Comparison of ENCODE assay signal across 1 cellular context in the genomic region with DNA sequence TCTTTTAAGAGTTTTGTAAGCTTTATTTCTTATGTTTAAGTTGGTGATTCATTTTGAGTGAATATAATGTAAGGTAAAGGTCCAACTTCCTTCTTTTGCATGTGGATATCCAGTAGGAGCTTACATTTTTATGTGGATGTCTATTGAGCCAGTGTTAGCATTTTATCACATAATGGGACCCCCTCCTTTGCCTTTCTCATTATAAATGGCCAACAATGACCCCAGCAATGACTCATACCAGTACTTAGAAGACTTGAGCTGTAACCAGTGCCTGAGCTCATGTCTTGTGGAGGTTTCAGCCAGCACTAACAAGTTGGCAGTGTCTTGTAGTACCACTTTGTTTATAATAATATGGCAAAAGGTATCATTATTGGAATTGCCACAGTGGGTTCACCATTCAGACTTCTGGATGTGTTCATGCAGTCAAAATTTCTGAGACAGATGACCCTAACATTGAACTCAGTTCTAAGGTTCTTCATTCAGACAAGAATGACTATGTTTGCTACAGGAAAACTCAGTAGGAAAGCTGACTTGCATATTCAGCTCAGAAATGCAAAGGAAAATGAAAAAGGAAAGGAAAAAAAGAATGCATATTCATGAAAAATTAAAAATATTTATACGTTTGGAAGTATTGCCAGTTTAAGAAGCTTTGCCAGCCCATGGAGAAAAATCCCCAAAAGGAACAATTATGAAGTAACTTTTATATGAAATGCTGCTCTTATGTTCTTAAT.
TF ChIP-seq lines count a peak whose summit lies in the region.

No MANE protein-coding gene starts in this region.

TF ChIP-seq in K562, 482 proteins besides CTCF, POLR2A, EP300 and RAD21:
- no peak for TF ChIP-seq MAZ (CRISPR knock-in tag; conservative IDR thresholded peaks at IDR 0.05 in 1 of 2, IDR thresholded peaks at IDR 0.05 in 1 of 2)
- TF ChIP-seq, protein P1, sequence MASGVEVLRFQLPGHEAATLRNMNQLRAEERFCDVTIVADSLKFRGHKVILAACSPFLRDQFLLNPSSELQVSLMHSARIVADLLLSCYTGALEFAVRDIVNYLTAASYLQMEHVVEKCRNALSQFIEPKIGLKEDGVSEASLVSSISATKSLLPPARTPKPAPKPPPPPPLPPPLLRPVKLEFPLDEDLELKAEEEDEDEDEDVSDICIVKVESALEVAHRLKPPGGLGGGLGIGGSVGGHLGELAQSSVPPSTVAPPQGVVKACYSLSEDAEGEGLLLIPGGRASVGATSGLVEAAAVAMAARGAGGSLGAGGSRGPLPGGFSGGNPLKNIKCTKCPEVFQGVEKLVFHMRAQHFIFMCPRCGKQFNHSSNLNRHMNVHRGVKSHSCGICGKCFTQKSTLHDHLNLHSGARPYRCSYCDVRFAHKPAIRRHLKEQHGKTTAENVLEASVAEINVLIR (CRISPR knock-in tag; IDR thresholded peaks at IDR 0.05): no peak
- TF ChIP-seq, protein P2, sequence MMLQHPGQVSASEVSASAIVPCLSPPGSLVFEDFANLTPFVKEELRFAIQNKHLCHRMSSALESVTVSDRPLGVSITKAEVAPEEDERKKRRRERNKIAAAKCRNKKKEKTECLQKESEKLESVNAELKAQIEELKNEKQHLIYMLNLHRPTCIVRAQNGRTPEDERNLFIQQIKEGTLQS (IDR thresholded peaks at IDR 0.05): peak; percentile 25; the same call in 1 of the 2 replicates
- TF ChIP-seq, protein P2 (CRISPR knock-in tag; conservative IDR thresholded peaks at IDR 0.05): no peak
- 0 out of 2 replicates have a peak, but pooled peaks have one; percentile 6 for TF ChIP-seq MAFF (IDR thresholded peaks at IDR 0.05; ENCODE audit: low read length)
- TF ChIP-seq, protein P3, sequence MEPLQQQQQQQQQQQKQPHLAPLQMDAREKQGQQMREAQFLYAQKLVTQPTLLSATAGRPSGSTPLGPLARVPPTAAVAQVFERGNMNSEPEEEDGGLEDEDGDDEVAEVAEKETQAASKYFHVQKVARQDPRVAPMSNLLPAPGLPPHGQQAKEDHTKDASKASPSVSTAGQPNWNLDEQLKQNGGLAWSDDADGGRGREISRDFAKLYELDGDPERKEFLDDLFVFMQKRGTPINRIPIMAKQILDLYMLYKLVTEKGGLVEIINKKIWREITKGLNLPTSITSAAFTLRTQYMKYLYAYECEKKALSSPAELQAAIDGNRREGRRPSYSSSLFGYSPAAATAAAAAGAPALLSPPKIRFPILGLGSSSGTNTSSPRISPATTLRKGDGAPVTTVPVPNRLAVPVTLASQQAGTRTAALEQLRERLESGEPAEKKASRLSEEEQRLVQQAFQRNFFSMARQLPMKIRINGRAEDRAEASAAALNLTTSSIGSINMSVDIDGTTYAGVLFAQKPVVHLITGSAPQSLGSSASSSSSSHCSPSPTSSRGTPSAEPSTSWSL (CRISPR knock-in tag; IDR thresholded peaks at IDR 0.05; ENCODE audit: borderline replicate concordance): no peak
- TF ChIP-seq, protein P4, sequence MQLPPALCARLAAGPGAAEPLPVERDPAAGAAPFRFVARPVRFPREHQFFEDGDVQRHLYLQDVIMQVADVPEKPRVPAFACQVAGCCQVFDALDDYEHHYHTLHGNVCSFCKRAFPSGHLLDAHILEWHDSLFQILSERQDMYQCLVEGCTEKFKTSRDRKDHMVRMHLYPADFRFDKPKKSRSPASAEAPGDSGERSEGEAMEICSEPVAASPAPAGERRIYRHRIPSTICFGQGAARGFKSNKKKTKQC (CRISPR knock-in tag; IDR thresholded peaks at IDR 0.05): no peak
- TF ChIP-seq HMG20A (CRISPR knock-in tag; conservative IDR thresholded peaks at IDR 0.05): no peak
- no peak for TF ChIP-seq HDAC6 (IDR thresholded peaks at IDR 0.05; ENCODE audit: low read depth, low read length)
- TF ChIP-seq ESRRB (CRISPR knock-in tag; IDR thresholded peaks at IDR 0.05; ENCODE audit: borderline replicate concordance): no peak
- no peak for TF ChIP-seq ZNF41 (CRISPR knock-in tag; conservative IDR thresholded peaks at IDR 0.05)
- TF ChIP-seq C11orf30 (IDR thresholded peaks at IDR 0.05; ENCODE audit: low read depth): peak; percentile 52
- TF ChIP-seq TEAD1 (CRISPR knock-in tag; IDR thresholded peaks at IDR 0.05): no peak
- TF ChIP-seq, protein P5, sequence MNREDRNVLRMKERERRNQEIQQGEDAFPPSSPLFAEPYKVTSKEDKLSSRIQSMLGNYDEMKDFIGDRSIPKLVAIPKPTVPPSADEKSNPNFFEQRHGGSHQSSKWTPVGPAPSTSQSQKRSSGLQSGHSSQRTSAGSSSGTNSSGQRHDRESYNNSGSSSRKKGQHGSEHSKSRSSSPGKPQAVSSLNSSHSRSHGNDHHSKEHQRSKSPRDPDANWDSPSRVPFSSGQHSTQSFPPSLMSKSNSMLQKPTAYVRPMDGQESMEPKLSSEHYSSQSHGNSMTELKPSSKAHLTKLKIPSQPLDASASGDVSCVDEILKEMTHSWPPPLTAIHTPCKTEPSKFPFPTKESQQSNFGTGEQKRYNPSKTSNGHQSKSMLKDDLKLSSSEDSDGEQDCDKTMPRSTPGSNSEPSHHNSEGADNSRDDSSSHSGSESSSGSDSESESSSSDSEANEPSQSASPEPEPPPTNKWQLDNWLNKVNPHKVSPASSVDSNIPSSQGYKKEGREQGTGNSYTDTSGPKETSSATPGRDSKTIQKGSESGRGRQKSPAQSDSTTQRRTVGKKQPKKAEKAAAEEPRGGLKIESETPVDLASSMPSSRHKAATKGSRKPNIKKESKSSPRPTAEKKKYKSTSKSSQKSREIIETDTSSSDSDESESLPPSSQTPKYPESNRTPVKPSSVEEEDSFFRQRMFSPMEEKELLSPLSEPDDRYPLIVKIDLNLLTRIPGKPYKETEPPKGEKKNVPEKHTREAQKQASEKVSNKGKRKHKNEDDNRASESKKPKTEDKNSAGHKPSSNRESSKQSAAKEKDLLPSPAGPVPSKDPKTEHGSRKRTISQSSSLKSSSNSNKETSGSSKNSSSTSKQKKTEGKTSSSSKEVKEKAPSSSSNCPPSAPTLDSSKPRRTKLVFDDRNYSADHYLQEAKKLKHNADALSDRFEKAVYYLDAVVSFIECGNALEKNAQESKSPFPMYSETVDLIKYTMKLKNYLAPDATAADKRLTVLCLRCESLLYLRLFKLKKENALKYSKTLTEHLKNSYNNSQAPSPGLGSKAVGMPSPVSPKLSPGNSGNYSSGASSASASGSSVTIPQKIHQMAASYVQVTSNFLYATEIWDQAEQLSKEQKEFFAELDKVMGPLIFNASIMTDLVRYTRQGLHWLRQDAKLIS (CRISPR knock-in tag; IDR thresholded peaks at IDR 0.05): no peak
- no peak for TF ChIP-seq ZNF354B (CRISPR knock-in tag; IDR thresholded peaks at IDR 0.05)
- TF ChIP-seq CBFA2T2 (conservative IDR thresholded peaks at IDR 0.05): no peak
- TF ChIP-seq, protein P6, sequence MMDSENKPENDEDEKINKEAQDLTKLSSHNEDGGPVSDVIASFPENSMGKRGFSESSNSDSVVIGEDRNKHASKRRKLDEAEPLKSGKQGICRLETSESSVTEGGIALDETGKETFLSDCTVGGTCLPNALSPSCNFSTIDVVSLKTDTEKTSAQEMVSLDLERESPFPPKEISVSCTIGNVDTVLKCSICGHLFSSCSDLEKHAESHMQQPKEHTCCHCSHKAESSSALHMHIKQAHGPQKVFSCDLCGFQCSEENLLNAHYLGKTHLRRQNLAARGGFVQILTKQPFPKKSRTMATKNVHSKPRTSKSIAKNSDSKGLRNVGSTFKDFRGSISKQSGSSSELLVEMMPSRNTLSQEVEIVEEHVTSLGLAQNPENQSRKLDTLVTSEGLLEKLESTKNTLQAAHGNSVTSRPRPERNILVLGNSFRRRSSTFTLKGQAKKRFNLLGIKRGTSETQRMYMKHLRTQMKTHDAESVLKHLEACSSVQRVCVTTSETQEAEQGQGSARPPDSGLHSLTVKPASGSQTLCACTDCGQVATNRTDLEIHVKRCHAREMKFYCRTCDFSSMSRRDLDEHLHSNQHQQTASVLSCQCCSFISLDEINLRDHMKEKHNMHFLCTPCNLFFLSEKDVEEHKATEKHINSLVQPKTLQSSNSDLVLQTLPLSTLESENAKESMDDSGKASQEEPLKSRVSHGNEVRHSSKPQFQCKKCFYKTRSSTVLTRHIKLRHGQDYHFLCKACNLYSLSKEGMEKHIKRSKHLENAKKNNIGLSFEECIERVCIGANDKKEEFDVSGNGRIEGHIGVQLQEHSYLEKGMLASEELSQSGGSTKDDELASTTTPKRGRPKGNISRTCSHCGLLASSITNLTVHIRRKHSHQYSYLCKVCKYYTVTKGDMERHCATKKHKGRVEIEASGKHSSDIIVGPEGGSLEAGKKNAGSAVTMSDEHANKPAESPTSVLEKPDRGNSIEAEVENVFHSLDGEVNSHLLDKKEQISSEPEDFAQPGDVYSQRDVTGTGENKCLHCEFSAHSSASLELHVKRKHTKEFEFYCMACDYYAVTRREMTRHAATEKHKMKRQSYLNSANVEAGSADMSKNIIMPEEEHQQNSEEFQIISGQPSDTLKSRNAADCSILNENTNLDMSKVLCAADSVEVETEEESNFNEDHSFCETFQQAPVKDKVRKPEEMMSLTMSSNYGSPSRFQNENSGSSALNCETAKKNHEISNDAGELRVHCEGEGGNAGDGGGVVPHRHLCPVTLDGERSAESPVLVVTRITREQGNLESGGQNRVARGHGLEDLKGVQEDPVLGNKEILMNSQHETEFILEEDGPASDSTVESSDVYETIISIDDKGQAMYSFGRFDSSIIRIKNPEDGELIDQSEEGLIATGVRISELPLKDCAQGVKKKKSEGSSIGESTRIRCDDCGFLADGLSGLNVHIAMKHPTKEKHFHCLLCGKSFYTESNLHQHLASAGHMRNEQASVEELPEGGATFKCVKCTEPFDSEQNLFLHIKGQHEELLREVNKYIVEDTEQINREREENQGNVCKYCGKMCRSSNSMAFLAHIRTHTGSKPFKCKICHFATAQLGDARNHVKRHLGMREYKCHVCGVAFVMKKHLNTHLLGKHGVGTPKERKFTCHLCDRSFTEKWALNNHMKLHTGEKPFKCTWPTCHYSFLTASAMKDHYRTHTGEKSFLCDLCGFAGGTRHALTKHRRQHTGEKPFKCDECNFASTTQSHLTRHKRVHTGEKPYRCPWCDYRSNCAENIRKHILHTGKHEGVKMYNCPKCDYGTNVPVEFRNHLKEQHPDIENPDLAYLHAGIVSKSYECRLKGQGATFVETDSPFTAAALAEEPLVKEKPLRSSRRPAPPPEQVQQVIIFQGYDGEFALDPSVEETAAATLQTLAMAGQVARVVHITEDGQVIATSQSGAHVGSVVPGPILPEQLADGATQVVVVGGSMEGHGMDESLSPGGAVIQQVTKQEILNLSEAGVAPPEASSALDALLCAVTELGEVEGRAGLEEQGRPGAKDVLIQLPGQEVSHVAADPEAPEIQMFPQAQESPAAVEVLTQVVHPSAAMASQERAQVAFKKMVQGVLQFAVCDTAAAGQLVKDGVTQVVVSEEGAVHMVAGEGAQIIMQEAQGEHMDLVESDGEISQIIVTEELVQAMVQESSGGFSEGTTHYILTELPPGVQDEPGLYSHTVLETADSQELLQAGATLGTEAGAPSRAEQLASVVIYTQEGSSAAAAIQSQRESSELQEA (IDR thresholded peaks at IDR 0.05; ENCODE audit: low read depth): no peak
- TF ChIP-seq ZNF316 (IDR thresholded peaks at IDR 0.05): peak; percentile 51
- no peak for TF ChIP-seq SMARCC2 (IDR thresholded peaks at IDR 0.05; ENCODE audit: low read depth)
- TF ChIP-seq, protein P7, sequence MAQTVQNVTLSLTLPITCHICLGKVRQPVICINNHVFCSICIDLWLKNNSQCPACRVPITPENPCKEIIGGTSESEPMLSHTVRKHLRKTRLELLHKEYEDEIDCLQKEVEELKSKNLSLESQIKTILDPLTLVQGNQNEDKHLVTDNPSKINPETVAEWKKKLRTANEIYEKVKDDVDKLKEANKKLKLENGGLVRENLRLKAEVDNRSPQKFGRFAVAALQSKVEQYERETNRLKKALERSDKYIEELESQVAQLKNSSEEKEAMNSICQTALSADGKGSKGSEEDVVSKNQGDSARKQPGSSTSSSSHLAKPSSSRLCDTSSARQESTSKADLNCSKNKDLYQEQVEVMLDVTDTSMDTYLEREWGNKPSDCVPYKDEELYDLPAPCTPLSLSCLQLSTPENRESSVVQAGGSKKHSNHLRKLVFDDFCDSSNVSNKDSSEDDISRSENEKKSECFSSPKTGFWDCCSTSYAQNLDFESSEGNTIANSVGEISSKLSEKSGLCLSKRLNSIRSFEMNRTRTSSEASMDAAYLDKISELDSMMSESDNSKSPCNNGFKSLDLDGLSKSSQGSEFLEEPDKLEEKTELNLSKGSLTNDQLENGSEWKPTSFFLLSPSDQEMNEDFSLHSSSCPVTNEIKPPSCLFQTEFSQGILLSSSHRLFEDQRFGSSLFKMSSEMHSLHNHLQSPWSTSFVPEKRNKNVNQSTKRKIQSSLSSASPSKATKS (CRISPR knock-in tag; IDR thresholded peaks at IDR 0.05): no peak
- TF ChIP-seq TAF9B (IDR thresholded peaks at IDR 0.05; ENCODE audit: partially characterized antibody): no peak
- TF ChIP-seq SLC30A9 (CRISPR knock-in tag; IDR thresholded peaks at IDR 0.05): no peak
- no peak for TF ChIP-seq ZNF77 (CRISPR knock-in tag; IDR thresholded peaks at IDR 0.05)
- TF ChIP-seq MCM5 (IDR thresholded peaks at IDR 0.05; ENCODE audit: low read depth): no peak
- no peak for TF ChIP-seq BCL6 (CRISPR knock-in tag; IDR thresholded peaks at IDR 0.05)
- no peak for TF ChIP-seq ETS2 (tag; IDR thresholded peaks at IDR 0.05; ENCODE audit: borderline replicate concordance, poor library complexity, severe bottlenecking)
- TF ChIP-seq FOXP1 (CRISPR knock-in tag; IDR thresholded peaks at IDR 0.05): no peak
TF ChIP-seq in K562: peak in this region for 4.
